In genomic region chr6:50305660-50306059, GRCh38 we compare ENCODE assay signal across 23 cellular contexts.
DNase-seq lines count a peak whose midpoint lies in the region; ATAC-seq, FAIRE-seq and TF ChIP-seq lines count a peak whose summit lies in the region.
"Had no signal": no experiment of that assay in that cellular context is flagged by ENCODE, and none has a peak within 500 bp of the region (broad histone marks: within the 10 kb centered on the region; RNA-seq: fewer than 3 reads in every experiment).

No MANE protein-coding gene starts in this region.

- H2AK5ac ChIP-seq in mesendoderm (ENCODE audit: low read length): no peak overlapping the region

- no peak overlapping the region for H4K5ac ChIP-seq in mesendoderm (ENCODE audit: low read length)

- no peaks in the 10 kb centered on the region for H3K4me1 ChIP-seq in K562 (replicated peaks in 1 of 2; ENCODE audit: control insufficient read depth in 2 of 2, insufficient read depth in 2 of 2, low read length in 2 of 2)
- no peaks in the 10 kb centered on the region for H3K4me1 ChIP-seq in mesendoderm (ENCODE audit: control insufficient read depth, low read depth, low read length)
- H3K4me1 ChIP-seq: esophagus muscularis mucosa had no signal

- H3K36me3 ChIP-seq in MG63: no peaks in the 10 kb centered on the region
- H3K36me3 ChIP-seq in K562 (ENCODE audit: control insufficient read depth, insufficient read depth, low read length): no peaks in the 10 kb centered on the region
- no peaks in the 10 kb centered on the region for H3K36me3 ChIP-seq in mesendoderm (ENCODE audit: control insufficient read depth, insufficient read depth, low read length)
- H3K36me3 ChIP-seq: esophagus muscularis mucosa had no signal

- H2BK120ac ChIP-seq in mesendoderm (ENCODE audit: low read depth, low read length): peak overlapping the region; percentile 45

- TF ChIP-seq RAD21 in K562 (CRISPR knock-in tag; conservative IDR thresholded peaks at IDR 0.05 in 1 of 2, IDR thresholded peaks at IDR 0.05 in 1 of 2): no peak

- H3K23ac ChIP-seq in mesendoderm (ENCODE audit: low read length): no peak overlapping the region

- H3K9me3 ChIP-seq in MG63 (peaks cover 3% of the 10 kb centered on the region; the same call in 1 of the 2 replicates), K562 (replicated peaks; ENCODE audit: control insufficient read depth, insufficient read depth, low read depth, low read length) (no peaks in the 10 kb centered on the region)
- H3K9me3 ChIP-seq: esophagus muscularis mucosa had no signal

- H3K18ac ChIP-seq in mesendoderm (ENCODE audit: low read length): no peak overlapping the region

- no peak for TF ChIP-seq CTCF in K562 (IDR thresholded peaks at IDR 0.05 in 2 of 3, conservative IDR thresholded peaks at IDR 0.05 in 1 of 3; ENCODE audit: insufficient read depth in 2 of 3, low read depth in 1 of 3, low read length in 3 of 3)

- H3K9me1 ChIP-seq in K562 (ENCODE audit: control insufficient read depth, insufficient read depth, low read length): no peaks in the 10 kb centered on the region

- no peaks in the 10 kb centered on the region for H4K20me1 ChIP-seq in K562 (replicated peaks; ENCODE audit: control insufficient read depth, insufficient read depth, low read length)

- no peak overlapping the region for H3K27ac ChIP-seq in K562 (ENCODE audit: extremely low read depth, low read depth, low read length)
- H3K27ac ChIP-seq in mesendoderm (ENCODE audit: low read depth, low read length): no peak overlapping the region
- H3K27ac ChIP-seq: esophagus muscularis mucosa, SK-N-MC had no signal

- H3K4me2 ChIP-seq in K562 (ENCODE audit: insufficient read depth, low read length) (no peak overlapping the region), mesendoderm (ENCODE audit: low read length) (no peak overlapping the region)

- CTCF ChIA-PET in K562 (lab: Yijun Ruan, JAX; ENCODE audit: low intra/inter-chr PET ratio): no interaction called here

- no peak overlapping the region for H2BK15ac ChIP-seq in mesendoderm (replicated peaks; ENCODE audit: low read depth)

- H3K9me3 Mint-ChIP-seq in activated T-cell treated with anti-CD3 and anti-CD28 coated beads, Interleukin-2, amount 50 U/mL, for 4 hours: peaks cover 13% of the 10 kb centered on the region

- H3K4me3 ChIP-seq in MG63: no peak overlapping the region
- no peak overlapping the region for H3K4me3 ChIP-seq in K562
- H3K4me3 ChIP-seq in mesendoderm (ENCODE audit: low read length): no peak overlapping the region
- H3K4me3 ChIP-seq: esophagus muscularis mucosa, SK-N-MC had no signal

- H3K4me3 Mint-ChIP-seq in activated T-cell treated with anti-CD3 and anti-CD28 coated beads, Interleukin-2, amount 50 U/mL, for 4 hours: no peak overlapping the region
- H3K4me3 Mint-ChIP-seq: activated naive CD8-positive, alpha-beta T cell treated with anti-CD3 and anti-CD28 coated beads, Interleukin-2, amount 10 ng/mL, durations not matched to agents 7 days and 5 days; memory B cell; naive B cell had no signal

- in situ Hi-C loops in K562 (cut with MboI): no loop called here

- POLR2A ChIA-PET in K562 (lab: Yijun Ruan, JAX): no interaction called here

- no peak overlapping the region for H2AFZ ChIP-seq in K562 (ENCODE audit: low read depth, low read length)

- H3K36me3 Mint-ChIP-seq in activated T-cell treated with anti-CD3 and anti-CD28 coated beads, Interleukin-2, amount 50 U/mL, for 4 hours (ENCODE audit: insufficient read depth): no peaks in the 10 kb centered on the region
- H3K36me3 Mint-ChIP-seq: activated naive CD8-positive, alpha-beta T cell treated with anti-CD3 and anti-CD28 coated beads, Interleukin-2, amount 10 ng/mL, durations not matched to agents 7 days and 5 days; memory B cell; naive B cell had no signal

- H3K79me2 ChIP-seq in K562 (ENCODE audit: control insufficient read depth, insufficient read depth, low read length): no peaks in the 10 kb centered on the region
- H3K79me2 ChIP-seq in mesendoderm (ENCODE audit: control insufficient read depth, insufficient read depth, low read length): no peaks in the 10 kb centered on the region

- DNase-seq in DMS53 treated with DMSO at 0.1 percent for 48 hours (lab: John Stamatoyannopoulos, UW; ENCODE audit: unreplicated experiment): peak; percentile 15
- DNase-seq in MG63: peak; percentile 34
- no peak for DNase-seq in K562 (ENCODE audit: extremely low read depth in 1 of 4, low spot score in 3 of 4)
- peak; percentile 54 for DNase-seq in mesendoderm
- DNase-seq in activated T-cell treated with anti-CD3 and anti-CD28 coated beads, Interleukin-2, amount 50 U/mL, for 4 hours: no peak
- no peak for DNase-seq in inferior parietal cortex (ENCODE audit: extremely low spot score)
- DNase-seq in NCI-H2107 (lab: John Stamatoyannopoulos, UW): no peak
- no peak for DNase-seq in NOMO-1 treated with dmso at 0.1 percent for 144 hours (lab: John Stamatoyannopoulos, UW; ENCODE audit: unreplicated experiment)
- DNase-seq: activated CD4-positive, alpha-beta T cell treated with anti-CD3 and anti-CD28 coated beads, Interleukin-2, amount 50 U/mL, for 1 hour; activated naive CD8-positive, alpha-beta T cell treated with anti-CD3 and anti-CD28 coated beads, Interleukin-2, amount 10 ng/mL, durations not matched to agents 7 days and 5 days; effector CD8-positive, alpha-beta T cell; MM.1S; naive B cell; NCI-H1694 treated with DMSO at 0.1 percent for 48 hours; NCI-H345; retina; stimulated activated CD4-positive, alpha-beta T cell treated with anti-CD3 and anti-CD28 coated beads, Interleukin-4, amount 100 ng/mL, for 24 hours; stimulated activated naive CD4-positive, alpha-beta T cell treated with Interleukin-2 at 50 U/mL for 16 hours; T-helper 2 cell had no signal

- no peaks in the 10 kb centered on the region for H3K4me1 Mint-ChIP-seq in activated T-cell treated with anti-CD3 and anti-CD28 coated beads, Interleukin-2, amount 50 U/mL, for 4 hours (ENCODE audit: low read depth)
- H3K4me1 Mint-ChIP-seq: activated naive CD8-positive, alpha-beta T cell treated with anti-CD3 and anti-CD28 coated beads, Interleukin-2, amount 10 ng/mL, durations not matched to agents 7 days and 5 days; memory B cell; naive B cell had no signal

- H3K79me1 ChIP-seq in mesendoderm (ENCODE audit: low read length): no peaks in the 10 kb centered on the region

- H3K27me3 ChIP-seq in MG63 (no peaks in the 10 kb centered on the region), K562 (ENCODE audit: control insufficient read depth in 2 of 2, insufficient read depth in 2 of 2, low read length in 2 of 2) (no peaks in the 10 kb centered on the region), mesendoderm (ENCODE audit: insufficient read depth, low read length, poor library complexity) (no peaks in the 10 kb centered on the region)
- H3K27me3 ChIP-seq: esophagus muscularis mucosa had no signal

- intact Hi-C loops in K562 (cut with micrococcal nuclease): no loop called here

- no peak for FAIRE-seq in K562 (lab: Jason Lieb, UNC)

- H3K4ac ChIP-seq in mesendoderm (ENCODE audit: low read depth, low read length): no peak overlapping the region

- no peak overlapping the region for H4K8ac ChIP-seq in mesendoderm (ENCODE audit: low read depth, low read length)

- H3K9ac ChIP-seq in K562 (ENCODE audit: insufficient read depth in 1 of 2, low read depth in 2 of 2, low read length in 2 of 2) (no peak overlapping the region), mesendoderm (ENCODE audit: low read length) (no peak overlapping the region)

- BruUV-seq in K562 (replicated peaks; lab: Mats Ljungman, UMichigan): no TSS peak

- TF ChIP-seq POLR2A in K562 (conservative IDR thresholded peaks at IDR 0.05): no peak

- no peaks in the 10 kb centered on the region for H3K27me3 Mint-ChIP-seq in activated T-cell treated with anti-CD3 and anti-CD28 coated beads, Interleukin-2, amount 50 U/mL, for 4 hours (ENCODE audit: low read depth)
- H3K27me3 Mint-ChIP-seq: activated naive CD8-positive, alpha-beta T cell treated with anti-CD3 and anti-CD28 coated beads, Interleukin-2, amount 10 ng/mL, durations not matched to agents 7 days and 5 days; memory B cell; naive B cell had no signal

- no peak overlapping the region for H2BK5ac ChIP-seq in mesendoderm (ENCODE audit: low read length)

- H3K56ac ChIP-seq in mesendoderm (ENCODE audit: low read length): no peak overlapping the region

- no peak for TF ChIP-seq EP300 in K562 (IDR thresholded peaks at IDR 0.05; ENCODE audit: low read length)

- ATAC-seq in K562: no peak
- no peak for ATAC-seq in activated T-cell treated with anti-CD3 and anti-CD28 coated beads, Interleukin-2, amount 50 U/mL, for 4 hours
- ATAC-seq: Panc1 had no signal

TF ChIP-seq in K562, 482 proteins besides CTCF, POLR2A, EP300 and RAD21:
- TF ChIP-seq CBFA2T3 (IDR thresholded peaks at IDR 0.05): no peak
- TF ChIP-seq JUNB (CRISPR knock-in tag; conservative IDR thresholded peaks at IDR 0.05): 0 out of 2 replicates have a peak, but pooled peaks have one; percentile 20

Comparison
In these comparisons a context has a peak if more than half of its experiments do, and no peak if none do; other contexts are left out.
1. DNase-seq: peak in DMS53 treated with DMSO at 0.1 percent for 48 hours (single experiment), MG63 (single experiment) and mesendoderm (single experiment); none in K562 (0 of 4), activated T-cell treated with anti-CD3 and anti-CD28 coated beads, Interleukin-2, amount 50 U/mL, for 4 hours (single experiment), inferior parietal cortex (single experiment), NCI-H2107 (single experiment) and NOMO-1 treated with dmso at 0.1 percent for 144 hours (single experiment).